ENCODE assay signal across 1 cellular context in genomic region chr15:31024979-31025378, GRCh38.
TF ChIP-seq lines count a peak whose summit lies in the region.

No MANE protein-coding gene starts in this region.

TF ChIP-seq in GM23338, 12 proteins besides CTCF, POLR2A, EP300 and RAD21 (continued from another document):
- TF ChIP-seq ZNF462 (CRISPR knock-in tag; IDR thresholded peaks at IDR 0.05), result no peak
- no peak for TF ChIP-seq ETS1 (IDR thresholded peaks at IDR 0.05)
- no peak for TF ChIP-seq ZNF114 (CRISPR knock-in tag; IDR thresholded peaks at IDR 0.05)
- no peak for TF ChIP-seq STAT1 (IDR thresholded peaks at IDR 0.05; ENCODE audit: unreplicated experiment)
- TF ChIP-seq JUNB (IDR thresholded peaks at IDR 0.05; ENCODE audit: unreplicated experiment), result no peak
- TF ChIP-seq EZH2 (IDR thresholded peaks at IDR 0.05; ENCODE audit: low read depth, unreplicated experiment), result no peak
- no peak for TF ChIP-seq ZNF331 (CRISPR knock-in tag; IDR thresholded peaks at IDR 0.05; ENCODE audit: low read depth)
- no peak for TF ChIP-seq NANOG (IDR thresholded peaks at IDR 0.05; ENCODE audit: borderline replicate concordance)
- no peak for TF ChIP-seq REST (IDR thresholded peaks at IDR 0.05; ENCODE audit: unreplicated experiment)
- TF ChIP-seq POLR2AphosphoS5 (IDR thresholded peaks at IDR 0.05; ENCODE audit: low read depth), result no peak
- no peak for TF ChIP-seq EZH2phosphoT487 (IDR thresholded peaks at IDR 0.05; ENCODE audit: unreplicated experiment)
